Comparison of ENCODE assay signal across 10 cellular contexts in genomic region chr14:76514599-76514998, GRCh38.
DNase-seq lines count a peak whose midpoint lies in the region; ATAC-seq and TF ChIP-seq lines count a peak whose summit lies in the region.
"Had no signal": no experiment of that assay in that cellular context is flagged by ENCODE, and none has a peak within 500 bp of the region (broad histone marks: within the 10 kb centered on the region; RNA-seq: fewer than 3 reads in every experiment).

No MANE protein-coding gene starts in this region.

- no peak overlapping the region for H3K4me3 Mint-ChIP-seq in activated CD4-positive, alpha-beta T cell treated with anti-CD3 and anti-CD28 coated beads for 36 hours
- no peak overlapping the region for H3K4me3 Mint-ChIP-seq in activated CD4-positive, alpha-beta T cell treated with anti-CD3 and anti-CD28 coated beads, Interleukin-2, amount 10 ng/mL, durations not matched to agents 7 days and 5 days
- H3K4me3 Mint-ChIP-seq: CD4-positive, CD25-positive, alpha-beta regulatory T cell; T-helper 1 cell treated with Interleukin-12 subunit alpha and Interleukin-12 subunit beta and Interleukin-4 antibody, amounts not matched to agents 30 μg/mL and 1 μg/mL, for 36 hours had no signal

- H2BK120ac ChIP-seq in mesendoderm (ENCODE audit: low read depth, low read length), result no peak overlapping the region

- H2BK15ac ChIP-seq in mesendoderm (replicated peaks; ENCODE audit: low read depth), result no peak overlapping the region

- no peak overlapping the region for H3K4ac ChIP-seq in mesendoderm (ENCODE audit: low read depth, low read length)

- no peaks in the 10 kb centered on the region for H4K20me1 ChIP-seq in Loucy (ENCODE audit: insufficient read depth, low read length, poor library complexity, severe bottlenecking)

- H3K79me1 ChIP-seq in mesendoderm (ENCODE audit: low read length), result no peaks in the 10 kb centered on the region

- no peak overlapping the region for H4K5ac ChIP-seq in mesendoderm (ENCODE audit: low read length)

- H3K9me3 ChIP-seq in Loucy (ENCODE audit: insufficient read depth, low read depth, low read length) (no peaks in the 10 kb centered on the region), WERI-Rb-1 (ENCODE audit: severe bottlenecking) (peaks cover 4% of the 10 kb centered on the region)

- H3K4me2 ChIP-seq in Loucy (ENCODE audit: low read depth, low read length, poor library complexity, severe bottlenecking) (no peak overlapping the region), mesendoderm (ENCODE audit: low read length) (no peak overlapping the region)

- H2AFZ ChIP-seq in Loucy (ENCODE audit: low read length), result no peak overlapping the region

- peak; percentile 20 for DNase-seq in activated CD4-positive, alpha-beta T cell treated with anti-CD3 and anti-CD28 coated beads for 36 hours
- no peak for DNase-seq in activated CD4-positive, alpha-beta T cell treated with anti-CD3 and anti-CD28 coated beads, Interleukin-2, amount 10 ng/mL, durations not matched to agents 7 days and 5 days
- DNase-seq in WERI-Rb-1 (peak; percentile 28), posterior vena cava (ENCODE audit: low spot score) (peak; percentile 56), mesendoderm (no peak), hepatic stellate cell (ENCODE audit: low spot score) (no peak)

- no peaks in the 10 kb centered on the region for H3F3A ChIP-seq in Loucy (ENCODE audit: low read depth)

- POLR2A ChIA-PET in activated CD4-positive, alpha-beta T cell treated with anti-CD3 and anti-CD28 coated beads for 36 hours (lab: Charles Lee), result no interaction called here
- POLR2A ChIA-PET in activated CD4-positive, alpha-beta T cell treated with anti-CD3 and anti-CD28 coated beads, Interleukin-2, amount 10 ng/mL, durations not matched to agents 7 days and 5 days (lab: Charles Lee), result no interaction called here

- TF ChIP-seq CTCF in Loucy (conservative IDR thresholded peaks at IDR 0.05; ENCODE audit: low read length), result peak; percentile 55
- peak; percentile 45 for TF ChIP-seq CTCF in WERI-Rb-1 (IDR thresholded peaks at IDR 0.05; ENCODE audit: low read depth, low read length)

- H3K4me3 ChIP-seq in Loucy (ENCODE audit: low read length, poor library complexity, severe bottlenecking) (no peak overlapping the region), WERI-Rb-1 (ENCODE audit: low read depth, low read length) (no peak overlapping the region), mesendoderm (ENCODE audit: low read length) (no peak overlapping the region)

- H3K23ac ChIP-seq in mesendoderm (ENCODE audit: low read length), result no peak overlapping the region

- H3K27me3 ChIP-seq in Loucy (ENCODE audit: insufficient read depth, low read length, poor library complexity, severe bottlenecking) (no peaks in the 10 kb centered on the region), WERI-Rb-1 (ENCODE audit: insufficient read depth, low read depth, severe bottlenecking) (no peaks in the 10 kb centered on the region), mesendoderm (ENCODE audit: insufficient read depth, low read length, poor library complexity) (no peaks in the 10 kb centered on the region)

- H3K56ac ChIP-seq in mesendoderm (ENCODE audit: low read length), result no peak overlapping the region

- CTCF ChIA-PET in activated CD4-positive, alpha-beta T cell treated with anti-CD3 and anti-CD28 coated beads for 36 hours (lab: Charles Lee), result interaction anchor here (0.6 to 1.5 kb wide), 2 partner anchors 30 to 31 kb away, joined by 3 read pairs; no protein-coding TSS in a partner anchor
- CTCF ChIA-PET in activated CD4-positive, alpha-beta T cell treated with anti-CD3 and anti-CD28 coated beads, Interleukin-2, amount 10 ng/mL, durations not matched to agents 7 days and 5 days (lab: Charles Lee), result no interaction called here

- H3K9ac ChIP-seq in Loucy (ENCODE audit: low read depth, low read length, poor library complexity, severe bottlenecking), result no peak overlapping the region
- no peak overlapping the region for H3K9ac ChIP-seq in mesendoderm (ENCODE audit: low read length)

- H3K9me3 Mint-ChIP-seq in activated CD4-positive, alpha-beta T cell treated with anti-CD3 and anti-CD28 coated beads for 36 hours (ENCODE audit: low read depth), result no peaks in the 10 kb centered on the region
- H3K9me3 Mint-ChIP-seq in activated CD4-positive, alpha-beta T cell treated with anti-CD3 and anti-CD28 coated beads, Interleukin-2, amount 10 ng/mL, durations not matched to agents 7 days and 5 days, result no peaks in the 10 kb centered on the region
- H3K9me3 Mint-ChIP-seq: T-helper 1 cell treated with Interleukin-12 subunit alpha and Interleukin-12 subunit beta and Interleukin-4 antibody, amounts not matched to agents 30 μg/mL and 1 μg/mL, for 36 hours had no signal

- no peak for ATAC-seq in activated CD4-positive, alpha-beta T cell treated with anti-CD3 and anti-CD28 coated beads for 36 hours
- no peak for ATAC-seq in HG03095 (IDR thresholded peaks at IDR 0.05; ENCODE audit: unreplicated experiment)

- H3K79me2 ChIP-seq in Loucy (ENCODE audit: insufficient read depth, low read length) (no peaks in the 10 kb centered on the region), mesendoderm (ENCODE audit: control insufficient read depth, insufficient read depth, low read length) (no peaks in the 10 kb centered on the region)

- intact Hi-C loops in activated CD4-positive, alpha-beta T cell treated with anti-CD3 and anti-CD28 coated beads for 36 hours (cut with DNase I, micrococcal nuclease), result no loop called here
- intact Hi-C loops in posterior vena cava (cut with DNase I), result no loop called here

- no peaks in the 10 kb centered on the region for H3K4me1 Mint-ChIP-seq in activated CD4-positive, alpha-beta T cell treated with anti-CD3 and anti-CD28 coated beads for 36 hours
- H3K4me1 Mint-ChIP-seq in activated CD4-positive, alpha-beta T cell treated with anti-CD3 and anti-CD28 coated beads, Interleukin-2, amount 10 ng/mL, durations not matched to agents 7 days and 5 days, result no peaks in the 10 kb centered on the region
- H3K4me1 Mint-ChIP-seq: CD4-positive, CD25-positive, alpha-beta regulatory T cell had no signal

- H3K27me3 Mint-ChIP-seq in activated CD4-positive, alpha-beta T cell treated with anti-CD3 and anti-CD28 coated beads for 36 hours, result peaks cover 22% of the 10 kb centered on the region
- peaks cover 15% of the 10 kb centered on the region for H3K27me3 Mint-ChIP-seq in activated CD4-positive, alpha-beta T cell treated with anti-CD3 and anti-CD28 coated beads, Interleukin-2, amount 10 ng/mL, durations not matched to agents 7 days and 5 days

- H2BK5ac ChIP-seq in mesendoderm (ENCODE audit: low read length), result no peak overlapping the region

- H3K36me3 ChIP-seq in Loucy (ENCODE audit: insufficient read depth, low read length) (no peaks in the 10 kb centered on the region), WERI-Rb-1 (no peaks in the 10 kb centered on the region), mesendoderm (ENCODE audit: control insufficient read depth, insufficient read depth, low read length) (no peaks in the 10 kb centered on the region)

- no peak overlapping the region for H3K18ac ChIP-seq in mesendoderm (ENCODE audit: low read length)

- H3K9me2 ChIP-seq in Loucy (replicated peaks; ENCODE audit: low read depth, low read length), result no peaks in the 10 kb centered on the region

- H3K36me3 Mint-ChIP-seq in activated CD4-positive, alpha-beta T cell treated with anti-CD3 and anti-CD28 coated beads for 36 hours (ENCODE audit: low read depth), result no peaks in the 10 kb centered on the region
- H3K36me3 Mint-ChIP-seq in activated CD4-positive, alpha-beta T cell treated with anti-CD3 and anti-CD28 coated beads, Interleukin-2, amount 10 ng/mL, durations not matched to agents 7 days and 5 days (ENCODE audit: low read depth), result no peaks in the 10 kb centered on the region
- H3K36me3 Mint-ChIP-seq: CD4-positive, CD25-positive, alpha-beta regulatory T cell had no signal

- H3K27ac Mint-ChIP-seq in activated CD4-positive, alpha-beta T cell treated with anti-CD3 and anti-CD28 coated beads for 36 hours, result no peak overlapping the region
- no peak overlapping the region for H3K27ac Mint-ChIP-seq in activated CD4-positive, alpha-beta T cell treated with anti-CD3 and anti-CD28 coated beads, Interleukin-2, amount 10 ng/mL, durations not matched to agents 7 days and 5 days
- H3K27ac Mint-ChIP-seq: CD4-positive, CD25-positive, alpha-beta regulatory T cell; T-helper 1 cell treated with Interleukin-12 subunit alpha and Interleukin-12 subunit beta and Interleukin-4 antibody, amounts not matched to agents 30 μg/mL and 1 μg/mL, for 36 hours had no signal

- H2AK5ac ChIP-seq in mesendoderm (ENCODE audit: low read length), result no peak overlapping the region

- no peak overlapping the region for H4K8ac ChIP-seq in mesendoderm (ENCODE audit: low read depth, low read length)

- H3K27ac ChIP-seq in WERI-Rb-1, result no peak overlapping the region
- no peak overlapping the region for H3K27ac ChIP-seq in mesendoderm (ENCODE audit: low read depth, low read length)

- H3K4me1 ChIP-seq in Loucy (ENCODE audit: insufficient read depth, low read length, poor library complexity, severe bottlenecking) (no peaks in the 10 kb centered on the region), mesendoderm (ENCODE audit: control insufficient read depth, low read depth, low read length) (peaks cover 4% of the 10 kb centered on the region)

- no CpG with 5 or more reads among the region's 4 CpGs for WGBS in mesendoderm (ENCODE audit: extremely low coverage, insufficient coverage, low lambda C conversion rate)

Comparison
In these comparisons a context has a peak if more than half of its experiments do, and no peak if none do; other contexts are left out.
1. DNase-seq: peak in activated CD4-positive, alpha-beta T cell treated with anti-CD3 and anti-CD28 coated beads for 36 hours (single experiment), WERI-Rb-1 (single experiment) and posterior vena cava (single experiment); none in activated CD4-positive, alpha-beta T cell treated with anti-CD3 and anti-CD28 coated beads, Interleukin-2, amount 10 ng/mL, durations not matched to agents 7 days and 5 days (single experiment), mesendoderm (single experiment) and hepatic stellate cell (single experiment).